Comparison of ENCODE assay signal across 11 cellular contexts in genomic region chr11:128776088-128776433, GRCh38.
DNase-seq lines count a peak whose midpoint lies in the region; ATAC-seq lines count a peak whose summit lies in the region.
"Had no signal": no experiment of that assay in that cellular context is flagged by ENCODE, and none has a peak within 500 bp of the region (broad histone marks: within the 10 kb centered on the region; RNA-seq: fewer than 3 reads in every experiment).

No MANE protein-coding gene starts in this region.

- intact Hi-C loops in activated T-helper 2 cell treated with anti-CD3 and anti-CD28 coated beads, Interferon-gamma antibody, Interleukin-2, Interleukin-4, amounts not matched to agents 10 μg/mL and 5 μg/mL and 100 μg/mL, durations not matched to agents 14 hours and 24 hours and 36 hours (cut with micrococcal nuclease), result no loop called here

- no peak overlapping the region for H3K18ac ChIP-seq in mesenchymal stem cell (ENCODE audit: low read depth in 1 of 2, low read length in 2 of 2)

- no peak overlapping the region for H4K8ac ChIP-seq in mesenchymal stem cell (ENCODE audit: low read length)

- H2AFZ ChIP-seq in mesenchymal stem cell (ENCODE audit: low read depth, low read length), result no peak overlapping the region

- H3K27me3 ChIP-seq in mesenchymal stem cell (ENCODE audit: control insufficient read depth in 1 of 2, insufficient read depth in 1 of 2, low read length in 2 of 2), result no peaks in the 10 kb centered on the region
- H3K27me3 ChIP-seq: ascending aorta had no signal

- H2BK15ac ChIP-seq in mesenchymal stem cell (ENCODE audit: low read depth, poor library complexity, severe bottlenecking), result no peak overlapping the region

- no peak overlapping the region for H2AK5ac ChIP-seq in mesenchymal stem cell (ENCODE audit: low read length, severe bottlenecking)

- peaks cover 12% of the 10 kb centered on the region for H3K4me1 Mint-ChIP-seq in activated T-helper 2 cell treated with anti-CD3 and anti-CD28 coated beads, Interferon-gamma antibody, Interleukin-2, Interleukin-4, amounts not matched to agents 10 μg/mL and 5 μg/mL and 100 μg/mL, durations not matched to agents 14 hours and 24 hours and 36 hours (ENCODE audit: low read depth)

- peaks cover 6 to 17% of the 10 kb centered on the region in 2 experiments for H3K36me3 ChIP-seq in mesenchymal stem cell (ENCODE audit: control insufficient read depth in 1 of 2, insufficient read depth in 2 of 2, low read depth in 1 of 2, low read length in 2 of 2)
- H3K36me3 ChIP-seq: ascending aorta had no signal

- no peaks in the 10 kb centered on the region for H3K27me3 Mint-ChIP-seq in activated T-helper 2 cell treated with anti-CD3 and anti-CD28 coated beads, Interferon-gamma antibody, Interleukin-2, Interleukin-4, amounts not matched to agents 10 μg/mL and 5 μg/mL and 100 μg/mL, durations not matched to agents 14 hours and 24 hours and 36 hours (ENCODE audit: low read depth)

- no peaks in the 10 kb centered on the region for H3K79me1 ChIP-seq in mesenchymal stem cell (replicated peaks; ENCODE audit: low read length, poor library complexity, severe bottlenecking)

- H3K36me3 Mint-ChIP-seq in activated T-helper 2 cell treated with anti-CD3 and anti-CD28 coated beads, Interferon-gamma antibody, Interleukin-2, Interleukin-4, amounts not matched to agents 10 μg/mL and 5 μg/mL and 100 μg/mL, durations not matched to agents 14 hours and 24 hours and 36 hours (ENCODE audit: low read depth), result peaks cover 75% of the 10 kb centered on the region

- 81% methylated on average over 4 of the region's 5 CpGs for WGBS in mesenchymal stem cell

- ATAC-seq in GM18870 (IDR thresholded peaks at IDR 0.05; ENCODE audit: unreplicated experiment) (no peak), HG03045 (IDR thresholded peaks at IDR 0.05; ENCODE audit: unreplicated experiment) (no peak)

- no peak overlapping the region for H3K4ac ChIP-seq in mesenchymal stem cell (ENCODE audit: low read depth in 1 of 2, low read length in 2 of 2)

- peak overlapping the region in 1 of 2 experiments; percentile 21 for H2BK12ac ChIP-seq in mesenchymal stem cell (ENCODE audit: low read length in 2 of 2)

- H3K27ac Mint-ChIP-seq in activated T-helper 2 cell treated with anti-CD3 and anti-CD28 coated beads, Interferon-gamma antibody, Interleukin-2, Interleukin-4, amounts not matched to agents 10 μg/mL and 5 μg/mL and 100 μg/mL, durations not matched to agents 14 hours and 24 hours and 36 hours, result peak overlapping the region; percentile 38

- H3K27ac ChIP-seq in mesenchymal stem cell (ENCODE audit: low read length, poor library complexity, severe bottlenecking), result no peak overlapping the region
- H3K27ac ChIP-seq: ascending aorta had no signal

- H3K4me3 Mint-ChIP-seq in activated T-helper 2 cell treated with anti-CD3 and anti-CD28 coated beads, Interferon-gamma antibody, Interleukin-2, Interleukin-4, amounts not matched to agents 10 μg/mL and 5 μg/mL and 100 μg/mL, durations not matched to agents 14 hours and 24 hours and 36 hours (ENCODE audit: low read depth), result no peak overlapping the region
- H3K4me3 Mint-ChIP-seq: H9 had no signal

- no peak overlapping the region for H2BK120ac ChIP-seq in mesenchymal stem cell (ENCODE audit: low read depth, low read length)

- no peaks in the 10 kb centered on the region for H3K9me3 Mint-ChIP-seq in activated T-helper 2 cell treated with anti-CD3 and anti-CD28 coated beads, Interferon-gamma antibody, Interleukin-2, Interleukin-4, amounts not matched to agents 10 μg/mL and 5 μg/mL and 100 μg/mL, durations not matched to agents 14 hours and 24 hours and 36 hours
- H3K9me3 Mint-ChIP-seq: H9 had no signal

- no peak overlapping the region for H3K4me2 ChIP-seq in mesenchymal stem cell (ENCODE audit: low read length, poor library complexity, severe bottlenecking)

- H4K91ac ChIP-seq in mesenchymal stem cell (ENCODE audit: low read length), result peak overlapping the region; percentile 61

- H3K9ac ChIP-seq in mesenchymal stem cell (ENCODE audit: low read length), result no peak overlapping the region

- no peak overlapping the region for H3K23ac ChIP-seq in mesenchymal stem cell (ENCODE audit: low read length in 2 of 2)

- H3K4me3 ChIP-seq in mesenchymal stem cell (ENCODE audit: insufficient read depth in 1 of 2, low read depth in 1 of 2, low read length in 2 of 2), result no peak overlapping the region

- peaks cover 1% of the 10 kb centered on the region for H3K4me1 ChIP-seq in mesenchymal stem cell (ENCODE audit: control insufficient read depth, insufficient read depth, low read depth, low read length)
- H3K4me1 ChIP-seq: ascending aorta had no signal

- no peak overlapping the region for H3K14ac ChIP-seq in mesenchymal stem cell (ENCODE audit: low read length in 2 of 2)

- peak; percentile 19 for DNase-seq in stimulated activated CD4-positive, alpha-beta T cell treated with anti-CD3 and anti-CD28 coated beads, Interleukin-4, amount 100 ng/mL, for 24 hours
- no peak for DNase-seq in stimulated activated CD4-positive, alpha-beta T cell treated with anti-CD3 and anti-CD28 coated beads, Interleukin-1b, Interleukin-23, amount 100 ng/mL, for 48 hours
- no peak for DNase-seq in activated T-helper 2 cell treated with anti-CD3 and anti-CD28 coated beads, Interferon-gamma antibody, Interleukin-2, Interleukin-4, amounts not matched to agents 10 μg/mL and 5 μg/mL and 100 μg/mL, durations not matched to agents 14 hours and 24 hours and 36 hours (ENCODE audit: low spot score)
- DNase-seq in mesenchymal stem cell (no peak), GF-D8 (lab: John Stamatoyannopoulos, UW) (no peak), EL (no peak)
- DNase-seq: GDM1, H9 had no signal

- H2BK5ac ChIP-seq in mesenchymal stem cell (ENCODE audit: low read depth, low read length, poor library complexity, severe bottlenecking), result no peak overlapping the region

- H3K9me3 ChIP-seq in mesenchymal stem cell (ENCODE audit: control insufficient read depth, low read length), result no peaks in the 10 kb centered on the region
- H3K9me3 ChIP-seq: ascending aorta had no signal
